ENCODE assay signal across 17 cellular contexts in the genomic region with DNA sequence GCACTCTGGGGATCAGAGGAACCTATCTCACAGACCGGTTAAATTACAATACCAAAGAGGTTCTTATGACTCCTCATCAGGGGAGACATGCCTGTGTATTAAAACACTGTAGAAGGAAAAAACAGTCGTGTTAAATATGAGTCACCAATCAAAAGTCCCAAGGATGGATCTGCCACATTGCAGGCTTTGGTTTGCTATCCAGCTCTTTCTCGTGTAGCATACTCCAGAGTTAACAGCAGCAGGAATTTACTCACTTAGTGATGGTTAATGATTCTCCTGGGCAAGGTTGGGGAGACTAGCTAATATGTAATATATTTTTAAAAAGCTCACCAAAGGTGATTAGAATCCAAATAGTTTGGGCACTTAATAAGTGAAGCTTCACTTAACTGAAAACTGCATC.
DNase-seq lines count a peak whose midpoint lies in the region; ATAC-seq, FAIRE-seq and TF ChIP-seq lines count a peak whose summit lies in the region.
"Had no signal": no experiment of that assay in that cellular context is flagged by ENCODE, and none has a peak within 500 bp of the region (broad histone marks: within the 10 kb centered on the region; RNA-seq: fewer than 3 reads in every experiment).

No MANE protein-coding gene starts in this region.

- FAIRE-seq in H54 (lab: Jason Lieb, UNC), result peak; percentile 33
- FAIRE-seq: small intestine had no signal

- ATAC-seq in HG03342 (IDR thresholded peaks at IDR 0.05; ENCODE audit: unreplicated experiment) (no peak), GM18909 (IDR thresholded peaks at IDR 0.05; ENCODE audit: poor library complexity, unreplicated experiment) (no peak)
- ATAC-seq: activated CD4-positive, alpha-beta T cell treated with anti-CD3 and anti-CD28 coated beads for 36 hours; activated naive CD8-positive, alpha-beta T cell treated with anti-CD3 and anti-CD28 coated beads, Interleukin-2, amount 50 U/mL, for 24 hours had no signal

- TF ChIP-seq CTCF in astrocyte of the spinal cord (IDR thresholded peaks at IDR 0.05; ENCODE audit: low read depth, low read length), result no peak

- intact Hi-C loops in posterior vena cava (cut with DNase I), result no loop called here

- DNase-seq in H54 (ENCODE audit: insufficient read length, low spot score), result peak; percentile 3
- peak; percentile 30 for DNase-seq in astrocyte of the spinal cord (ENCODE audit: low read depth, low spot score)
- peak; percentile 75 for DNase-seq in iris pigment epithelial cell (ENCODE audit: low read depth)
- peak; percentile 13 for DNase-seq in stromal cell of bone marrow (ENCODE audit: low read depth)
- DNase-seq in posterior vena cava (ENCODE audit: low spot score), result no peak
- DNase-seq: activated CD4-positive, alpha-beta T cell treated with anti-CD3 and anti-CD28 coated beads for 36 hours; activated naive CD8-positive, alpha-beta T cell treated with anti-CD3 and anti-CD28 coated beads, Interleukin-2, amount 50 U/mL, for 24 hours; activated T-cell treated with anti-CD3 and anti-CD28 coated beads, Interleukin-2, amount 50 U/mL, for 24 hours; Caco-2; left ventricle myocardium inferior; NCI-H1436; NCI-H510A; PC-9; small intestine had no signal

- in situ Hi-C loops in astrocyte of the spinal cord (cut with HindIII; ENCODE audit: low sequenced_read_pairs), result no loop called here

- TF ChIP-seq POLR2A in H54 (IDR thresholded peaks at IDR 0.05; ENCODE audit: low read depth, low read length), result no peak

- no peak overlapping the region for H3K4me3 ChIP-seq in astrocyte of the spinal cord (ENCODE audit: low read depth, low read length)
- H3K4me3 ChIP-seq: left ventricle myocardium inferior, PC-9, suprapubic skin had no signal
